ENCODE assay signal across 8 cellular contexts in the genomic region with DNA sequence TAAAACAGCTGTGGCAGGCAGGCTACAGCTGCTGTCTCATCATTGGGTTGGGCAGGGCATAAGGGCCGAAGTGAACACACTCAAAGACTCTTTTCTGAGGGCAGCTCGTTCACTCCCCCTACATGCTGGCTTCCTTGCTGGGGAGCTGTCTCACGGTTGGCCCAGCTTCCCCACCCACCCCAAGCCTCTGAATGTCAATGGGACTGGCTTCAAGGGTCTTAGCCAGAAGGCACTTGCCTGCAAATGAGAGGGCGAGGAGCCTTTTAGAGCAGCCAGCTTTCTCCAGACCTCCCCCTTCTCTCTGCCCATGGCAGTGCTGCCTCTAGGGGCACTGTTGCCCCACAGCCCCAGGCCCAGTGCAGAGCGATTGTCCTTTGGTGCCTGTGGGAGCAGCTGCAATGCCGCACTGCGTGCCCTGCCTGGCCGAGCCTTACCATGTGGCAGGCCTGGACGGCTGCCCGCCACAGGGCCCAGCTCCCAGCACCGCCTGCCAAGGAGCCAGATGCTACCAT.
DNase-seq lines count a peak whose midpoint lies in the region; ATAC-seq, FAIRE-seq and TF ChIP-seq lines count a peak whose summit lies in the region.

No MANE protein-coding gene starts in this region.

- intact Hi-C loops in lower lobe of right lung (cut with DNase I) (no loop called here), transverse colon (cut with DNase I; ENCODE audit: low total_unique reads) (no loop called here)

- H2AFZ ChIP-seq in OCI-LY3 (ENCODE audit: low read depth, low read length) (no peak overlapping the region), H1 (ENCODE audit: low read length) (no peak overlapping the region)

- H3K4ac ChIP-seq in H1 (replicated peaks; ENCODE audit: insufficient read length, low read depth, low read length) = no peak overlapping the region

- H3K9me3 ChIP-seq in OCI-LY3 (ENCODE audit: insufficient read depth, low read length) = no peaks in the 10 kb centered on the region
- H3K9me3 ChIP-seq in H1 (ENCODE audit: insufficient read depth in 2 of 2, low read depth in 1 of 2, low read length in 1 of 2) = no peaks in the 10 kb centered on the region
- H3K9me3 ChIP-seq in lower lobe of right lung = no peaks in the 10 kb centered on the region
- H3K9me3 ChIP-seq in transverse colon = no peaks in the 10 kb centered on the region

- TF ChIP-seq POLR2A in H1 (IDR thresholded peaks at IDR 0.05; ENCODE audit: control extremely low read depth in 1 of 2, low read depth in 2 of 2, low read length in 2 of 2) = 0 out of 3 replicates have a peak, but pooled peaks of 1 of the 2 experiments have one; percentile 30
- TF ChIP-seq POLR2A in transverse colon (IDR thresholded peaks at IDR 0.05) = no peak

- no peaks in the 10 kb centered on the region for H3K79me1 ChIP-seq in H1 (ENCODE audit: low read depth, low read length)

- H3K27me3 ChIP-seq in H7 (ENCODE audit: control insufficient read depth, insufficient read depth, low read length) (no peaks in the 10 kb centered on the region), OCI-LY3 (ENCODE audit: low read depth, low read length) (no peaks in the 10 kb centered on the region), H1 (replicated peaks in 1 of 4; ENCODE audit: control insufficient read depth in 3 of 4, extremely low read depth in 1 of 4, insufficient read depth in 3 of 4, low read length in 3 of 4) (no peaks in the 10 kb centered on the region), lower lobe of right lung (ENCODE audit: low read depth) (no peaks in the 10 kb centered on the region), transverse colon (no peaks in the 10 kb centered on the region)

- TF ChIP-seq RAD21 in H1 (IDR thresholded peaks at IDR 0.05 in 1 of 2, conservative IDR thresholded peaks at IDR 0.05 in 1 of 2; ENCODE audit: low read depth in 2 of 2, low read length in 2 of 2) = peak; percentile 72 to 76

- H4K5ac ChIP-seq in H1 (ENCODE audit: insufficient read length, low read depth, low read length) = no peak overlapping the region

- POLR2A ChIA-PET in H1 (lab: Charles Lee; ENCODE audit: partially characterized antibody) = interaction anchor here (1.1 kb wide), 1 partner anchor 96 kb away, joined by 3 read pairs; no protein-coding TSS in a partner anchor

- H3K4me3 ChIP-seq in H7 (ENCODE audit: insufficient read depth, low read depth, low read length) (no peak overlapping the region), OCI-LY3 (ENCODE audit: low read length) (no peak overlapping the region), H1 (ENCODE audit: extremely low read depth in 1 of 4, insufficient read depth in 2 of 4, low read depth in 3 of 4, low read length in 4 of 4) (peak overlapping the region in 1 of 4 experiments; percentile 21; a peak in 2 of 8 replicates), lower lobe of right lung (no peak overlapping the region), transverse colon (no peak overlapping the region)

- H3K9ac ChIP-seq in OCI-LY3 (ENCODE audit: low read length) (no peak overlapping the region), H1 (replicated peaks in 1 of 4; ENCODE audit: extremely low read depth in 1 of 4, low read depth in 3 of 4, low read length in 3 of 4) (no peak overlapping the region; a peak in 1 of 7 replicates)

- no peak overlapping the region for H4K8ac ChIP-seq in H1 (ENCODE audit: extremely low read depth, insufficient read depth, low read length)

- no peaks in the 10 kb centered on the region for H3K23me2 ChIP-seq in H1 (ENCODE audit: low read depth, low read length)

- no peak overlapping the region for H2AK5ac ChIP-seq in H1 (ENCODE audit: low read depth, low read length)

- H3K14ac ChIP-seq in H1 (ENCODE audit: insufficient read length) = no peak overlapping the region

- CTCF ChIA-PET in H1 (lab: Charles Lee; ENCODE audit: partially characterized antibody) = interaction anchor here (0.6 to 2.7 kb wide), 37 partner anchors 9 to 629 kb away, joined by 3 to 13 read pairs (median 3); no protein-coding TSS in a partner anchor

- TF ChIP-seq CTCF in OCI-LY3 (IDR thresholded peaks at IDR 0.05; ENCODE audit: low read depth, low read length) (peak; percentile 59), H1 (IDR thresholded peaks at IDR 0.05; ENCODE audit: control extremely low read depth in 1 of 3, insufficient read depth in 1 of 3, low read depth in 1 of 3, low read length in 3 of 3) (peak; percentile 86 to 98 (median 94)), lower lobe of right lung (IDR thresholded peaks at IDR 0.05) (peak; percentile 52), transverse colon (IDR thresholded peaks at IDR 0.05) (peak in 4 of 5 experiments; percentile 15 to 46 (median 28))

- no peak overlapping the region for H3K27ac ChIP-seq in OCI-LY3 (ENCODE audit: low read length)
- peak overlapping the region; percentile 20; the same call in 1 of the 2 replicates for H3K27ac ChIP-seq in H1 (ENCODE audit: low read depth, low read length)
- no peak overlapping the region for H3K27ac ChIP-seq in lower lobe of right lung
- H3K27ac ChIP-seq in transverse colon = peak overlapping the region in 3 of 4 donors; percentile 16 to 44 (median 39)

- H3K36me3 ChIP-seq in H7 (replicated peaks; ENCODE audit: control insufficient read depth, insufficient read depth, low read length) (no peaks in the 10 kb centered on the region; the same call in none of the 2 replicates), OCI-LY3 (replicated peaks; ENCODE audit: low read depth, low read length) (no peaks in the 10 kb centered on the region), H1 (ENCODE audit: control insufficient read depth in 2 of 4, insufficient read depth in 4 of 4, low read length in 3 of 4) (no peaks in the 10 kb centered on the region; a peak in 1 of 8 replicates), lower lobe of right lung (peaks cover 8% of the 10 kb centered on the region), transverse colon (no peaks in the 10 kb centered on the region)

- in situ Hi-C loops in transverse colon (cut with MboI; ENCODE audit: low pct_ligation_motif_present in 1 of 4, low pct_unique_long_range_greater_than_20kb in 1 of 4, low sequenced_read_pairs in 3 of 4) = no loop called here

- no peak overlapping the region for H2BK12ac ChIP-seq in H1 (ENCODE audit: low read depth, low read length)

- peak; percentile 82 for DNase-seq in D341Med (ENCODE audit: low spot score)
- DNase-seq in H7 = peak; percentile 88
- peak; percentile 87 to 89 for DNase-seq in H1 (ENCODE audit: low read depth in 1 of 2, low spot score in 2 of 2)
- peak; percentile 51 for DNase-seq in lower lobe of right lung
- peak; percentile 24 for DNase-seq in transverse colon

- peak overlapping the region; percentile 75; the same call in 1 of the 2 replicates for H2BK20ac ChIP-seq in H1 (ENCODE audit: low read length)

- no peaks in the 10 kb centered on the region for H3K4me1 ChIP-seq in OCI-LY3 (ENCODE audit: low read length)
- H3K4me1 ChIP-seq in H1 (replicated peaks in 1 of 4; ENCODE audit: control insufficient read depth in 3 of 4, insufficient read depth in 4 of 4, low read length in 3 of 4) = peaks cover 7 to 18% (median 10%) of the 10 kb centered on the region in 4 experiments
- H3K4me1 ChIP-seq in lower lobe of right lung = peaks cover 4% of the 10 kb centered on the region
- H3K4me1 ChIP-seq in transverse colon = no peaks in the 10 kb centered on the region

- H3K79me2 ChIP-seq in OCI-LY3 (ENCODE audit: low read length) = no peaks in the 10 kb centered on the region
- peaks cover 0 to 4% of the 10 kb centered on the region in 2 experiments; a peak in 1 of 4 replicates for H3K79me2 ChIP-seq in H1 (ENCODE audit: control insufficient read depth in 1 of 2, insufficient read depth in 2 of 2, low read length in 2 of 2)

- FAIRE-seq in H1 (lab: Jason Lieb, UNC) = peak; percentile 71

- H3K4me2 ChIP-seq in OCI-LY3 (ENCODE audit: low read length) (peak overlapping the region; percentile 6; the same call in 1 of the 2 replicates), H1 (ENCODE audit: insufficient read depth in 1 of 2, low read depth in 2 of 2, low read length in 2 of 2) (peak overlapping the region; percentile 37 to 44)

- H2BK15ac ChIP-seq in H1 (ENCODE audit: low read length) = 0 out of 2 replicates have a peak overlapping the region, but pooled peaks have one; percentile 53

- H4K20me1 ChIP-seq in OCI-LY3 (ENCODE audit: insufficient read depth, low read length) (no peaks in the 10 kb centered on the region), H1 (replicated peaks in 1 of 2; ENCODE audit: control insufficient read depth in 1 of 2, insufficient read depth in 2 of 2, low read length in 2 of 2) (no peaks in the 10 kb centered on the region)

- no peak; a peak in 1 of 3 replicates for TF ChIP-seq EP300 in H1 (IDR thresholded peaks at IDR 0.05; ENCODE audit: borderline replicate concordance in 1 of 2, low read depth in 2 of 2, low read length in 2 of 2)
- TF ChIP-seq EP300 in transverse colon (IDR thresholded peaks at IDR 0.05; ENCODE audit: low read depth) = no peak

- no peak overlapping the region for H3K23ac ChIP-seq in H1 (ENCODE audit: insufficient read length)

- ATAC-seq in lower lobe of right lung (peak; percentile 88 to 90), HG02981 (IDR thresholded peaks at IDR 0.05; ENCODE audit: unreplicated experiment) (no peak), HG03378 (IDR thresholded peaks at IDR 0.05; ENCODE audit: unreplicated experiment) (no peak)

- 16% methylated on average over 11 of the region's 11 CpGs; no CpG with 5 or more reads in 1 of the 2 experiments for WGBS in H1 (ENCODE audit: extremely low coverage in 1 of 2, insufficient coverage in 1 of 2, insufficient read length in 1 of 2, insufficient replicate concordance in 2 of 2, low coverage in 1 of 2, low lambda C conversion rate in 2 of 2, missing lambda C conversion rate in 1 of 2), 2 experiments
- 60 to 72% methylated on average over 1 to 11 of the region's 11 CpGs for whole genome bisulfite sequencing in transverse colon (ENCODE audit: low coverage in 1 of 2), 2 donors

- no peak overlapping the region for H4K91ac ChIP-seq in H1 (replicated peaks; ENCODE audit: insufficient read length, low read length)

- H2BK5ac ChIP-seq in H1 (ENCODE audit: low read depth, low read length) = peak overlapping the region; percentile 87

- no peak overlapping the region for H3K56ac ChIP-seq in H1 (replicated peaks; ENCODE audit: insufficient read length, low read depth, low read length)

- H2BK120ac ChIP-seq in H1 (replicated peaks; ENCODE audit: low read depth, low read length) = no peak overlapping the region

- no peak overlapping the region; the same call in none of the 2 replicates for H3K18ac ChIP-seq in H1 (ENCODE audit: extremely low read depth, low read length)

TF ChIP-seq in H1, 55 proteins besides CTCF, POLR2A, EP300 and RAD21 (continues in another document):
- TF ChIP-seq YY1 (IDR thresholded peaks at IDR 0.05; ENCODE audit: low read depth, low read length) = peak; percentile 81
- TF ChIP-seq, protein P1, sequence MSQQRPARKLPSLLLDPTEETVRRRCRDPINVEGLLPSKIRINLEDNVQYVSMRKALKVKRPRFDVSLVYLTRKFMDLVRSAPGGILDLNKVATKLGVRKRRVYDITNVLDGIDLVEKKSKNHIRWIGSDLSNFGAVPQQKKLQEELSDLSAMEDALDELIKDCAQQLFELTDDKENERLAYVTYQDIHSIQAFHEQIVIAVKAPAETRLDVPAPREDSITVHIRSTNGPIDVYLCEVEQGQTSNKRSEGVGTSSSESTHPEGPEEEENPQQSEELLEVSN (IDR thresholded peaks at IDR 0.05) = peak; percentile 54; the same call in 1 of the 2 replicates
- TF ChIP-seq RBBP5 (IDR thresholded peaks at IDR 0.05; ENCODE audit: borderline replicate concordance, low read depth, low read length) = 0 out of 2 replicates have a peak, but pooled peaks have one; percentile 37

Comparison
In these comparisons a context has a peak if more than half of its experiments do, and no peak if none do; other contexts are left out.
1. DNase-seq: peak in every context shown above with its lines; median percentile 88 in H7; 88 in H1; 82 in D341Med; 51 in lower lobe of right lung; 24 in transverse colon.
2. H3K27ac ChIP-seq: peak in H1 (single experiment) and transverse colon (3 of 4); none in OCI-LY3 (single experiment) and lower lobe of right lung (single experiment).
3. CTCF ChIP-seq: peak in every context shown above with its lines; median percentile 94 in H1; 59 in OCI-LY3; 52 in lower lobe of right lung; 28 in transverse colon.
4. ATAC-seq: peak in lower lobe of right lung (2 of 2); none in HG02981 (single experiment) and HG03378 (single experiment).